ENCODE assay signal across 20 cellular contexts in the genomic region with DNA sequence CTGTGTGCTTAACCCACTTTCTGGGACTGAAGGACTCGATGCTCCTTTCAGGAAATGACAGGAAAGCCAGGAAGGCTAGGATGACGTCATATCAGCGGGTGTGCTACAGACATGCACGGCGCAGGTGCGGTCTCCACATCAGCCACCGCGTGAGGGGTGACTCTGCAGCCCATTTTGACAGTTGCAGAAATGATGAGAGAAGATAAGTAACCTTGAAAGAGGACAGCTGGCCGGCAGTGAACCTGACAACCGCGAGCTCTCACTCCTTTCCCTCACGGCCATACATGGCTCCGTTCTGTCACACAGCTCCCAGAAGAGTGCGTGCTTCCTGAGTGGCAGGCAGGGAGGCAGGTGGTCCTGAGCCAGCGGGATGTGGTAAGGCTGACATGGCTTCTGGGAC. TPM values are rescaled to one million over a fixed set of nuclear protein-coding genes. Genes with fewer than 3 reads are reported as not detected.
"Had no signal": no experiment of that assay in that cellular context is flagged by ENCODE, and none has a peak within 500 bp of the region (broad histone marks: within the 10 kb centered on the region; RNA-seq: fewer than 3 reads in every experiment).

No MANE protein-coding gene starts in this region.

- H3K36me3 ChIP-seq: prostate gland, suprapubic skin had no signal

- H3K4me1 ChIP-seq: prostate gland had no signal

- H3K9me3 ChIP-seq: prostate gland, suprapubic skin had no signal

- H3K4me3 ChIP-seq: coronary artery, prostate gland, suprapubic skin had no signal

- H3K27ac ChIP-seq: coronary artery, epithelial cell of prostate, prostate gland, suprapubic skin had no signal

- DNase-seq: activated CD4-positive, alpha-beta memory T cell treated with anti-CD3 and anti-CD28 coated beads for 36 hours; activated CD4-positive, alpha-beta T cell treated with anti-CD3 and anti-CD28 coated beads for 36 hours; activated CD8-positive, alpha-beta memory T cell treated with anti-CD3 and anti-CD28 coated beads, Interleukin-2, amount 50 U/mL, for 4 hours; activated naive CD8-positive, alpha-beta T cell treated with anti-CD3 and anti-CD28 coated beads for 36 hours; activated T-cell treated with anti-CD3 and anti-CD28 coated beads, Interleukin-2, amount 50 U/mL, for 48 hours; amygdala; central memory CD4-positive, alpha-beta T cell; head of caudate nucleus; kidney glomerular epithelial cell; occipital lobe; T-helper 17 cell; trophoblast cell had no signal

RNA-seq across cellular contexts. Expression of a gene that starts 1.7 kb away (rescaled TPM):
- total RNA-seq: activated CD4-positive, alpha-beta memory T cell treated with anti-CD3 and anti-CD28 coated beads for 36 hours; activated CD4-positive, alpha-beta T cell treated with anti-CD3 and anti-CD28 coated beads for 36 hours; activated naive CD8-positive, alpha-beta T cell treated with anti-CD3 and anti-CD28 coated beads for 36 hours; frontal cortex; mesenteric fat pad; natural killer cell treated with Interleukin-12 subunit alpha and Interleukin-12 subunit beta and Interleukin-15 and Interleukin-18, amount 100 ng/mL, for 72 hours; occipital lobe; prostate gland; sciatic nerve; T-helper 17 cell had no signal

RNA-seq across cellular contexts. Expression of a gene that starts 8.5 kb away (rescaled TPM):
- total RNA-seq: activated CD4-positive, alpha-beta memory T cell treated with anti-CD3 and anti-CD28 coated beads for 36 hours; activated CD4-positive, alpha-beta T cell treated with anti-CD3 and anti-CD28 coated beads for 36 hours; activated naive CD8-positive, alpha-beta T cell treated with anti-CD3 and anti-CD28 coated beads for 36 hours; frontal cortex; mesenteric fat pad; natural killer cell treated with Interleukin-12 subunit alpha and Interleukin-12 subunit beta and Interleukin-15 and Interleukin-18, amount 100 ng/mL, for 72 hours; occipital lobe; prostate gland; sciatic nerve; T-helper 17 cell had no signal

RNA-seq across cellular contexts. Expression of a gene that starts 10.2 kb away (rescaled TPM):
- total RNA-seq: activated CD4-positive, alpha-beta memory T cell treated with anti-CD3 and anti-CD28 coated beads for 36 hours; activated CD4-positive, alpha-beta T cell treated with anti-CD3 and anti-CD28 coated beads for 36 hours; activated naive CD8-positive, alpha-beta T cell treated with anti-CD3 and anti-CD28 coated beads for 36 hours; frontal cortex; mesenteric fat pad; natural killer cell treated with Interleukin-12 subunit alpha and Interleukin-12 subunit beta and Interleukin-15 and Interleukin-18, amount 100 ng/mL, for 72 hours; occipital lobe; prostate gland; sciatic nerve; T-helper 17 cell had no signal

RNA-seq across cellular contexts. Expression of a gene that starts 18.3 kb away (rescaled TPM):
- total RNA-seq: activated CD4-positive, alpha-beta memory T cell treated with anti-CD3 and anti-CD28 coated beads for 36 hours; activated CD4-positive, alpha-beta T cell treated with anti-CD3 and anti-CD28 coated beads for 36 hours; activated naive CD8-positive, alpha-beta T cell treated with anti-CD3 and anti-CD28 coated beads for 36 hours; frontal cortex; mesenteric fat pad; natural killer cell treated with Interleukin-12 subunit alpha and Interleukin-12 subunit beta and Interleukin-15 and Interleukin-18, amount 100 ng/mL, for 72 hours; occipital lobe; prostate gland; sciatic nerve; T-helper 17 cell had no signal

RNA-seq across cellular contexts. Expression of a gene that starts 23.5 kb away (rescaled TPM):
- total RNA-seq: activated CD4-positive, alpha-beta memory T cell treated with anti-CD3 and anti-CD28 coated beads for 36 hours; activated CD4-positive, alpha-beta T cell treated with anti-CD3 and anti-CD28 coated beads for 36 hours; activated naive CD8-positive, alpha-beta T cell treated with anti-CD3 and anti-CD28 coated beads for 36 hours; frontal cortex; mesenteric fat pad; natural killer cell treated with Interleukin-12 subunit alpha and Interleukin-12 subunit beta and Interleukin-15 and Interleukin-18, amount 100 ng/mL, for 72 hours; occipital lobe; prostate gland; sciatic nerve; T-helper 17 cell had no signal
